In genomic region chr16:21161211-21161610, GRCh38 we compare ENCODE assay signal across 2 cellular contexts.
TF ChIP-seq lines count a peak whose summit lies in the region.

No MANE protein-coding gene starts in this region.

TF ChIP-seq in IMR-90, 13 proteins besides CTCF, POLR2A, EP300 and RAD21:
- TF ChIP-seq MAZ (IDR thresholded peaks at IDR 0.05; ENCODE audit: borderline replicate concordance, low read depth, low read length) (no peak), USF2 (IDR thresholded peaks at IDR 0.05; ENCODE audit: low read depth, low read length) (no peak), MAFK (IDR thresholded peaks at IDR 0.05; ENCODE audit: low read depth, low read length) (no peak), MXI1 (IDR thresholded peaks at IDR 0.05; ENCODE audit: borderline replicate concordance, low read depth, low read length) (no peak), CEBPB (IDR thresholded peaks at IDR 0.05; ENCODE audit: low read depth, low read length) (no peak), RFX5 (IDR thresholded peaks at IDR 0.05; ENCODE audit: low read depth, low read length) (no peak), SMC3 (IDR thresholded peaks at IDR 0.05; ENCODE audit: low read depth, low read length) (no peak), FOS (IDR thresholded peaks at IDR 0.05; ENCODE audit: low read depth, low read length) (no peak), RCOR1 (IDR thresholded peaks at IDR 0.05; ENCODE audit: insufficient replicate concordance, low read length) (no peak), CHD1 (IDR thresholded peaks at IDR 0.05; ENCODE audit: low read depth, low read length) (no peak), BHLHE40 (IDR thresholded peaks at IDR 0.05; ENCODE audit: low read depth, low read length) (no peak), NFE2L2 (IDR thresholded peaks at IDR 0.05; ENCODE audit: low read depth, low read length) (no peak), ELK1 (IDR thresholded peaks at IDR 0.05; ENCODE audit: borderline replicate concordance, low read depth, low read length) (no peak)

TF ChIP-seq in GM12878, 131 proteins besides CTCF, POLR2A, EP300 and RAD21:
- TF ChIP-seq DPF2 (IDR thresholded peaks at IDR 0.05) (no peak), ZNF687 (IDR thresholded peaks at IDR 0.05) (no peak), TARDBP (IDR thresholded peaks at IDR 0.05; ENCODE audit: borderline replicate concordance) (no peak), POLR2AphosphoS2 (IDR thresholded peaks at IDR 0.05; ENCODE audit: low read depth, low read length) (no peak), E2F4 (IDR thresholded peaks at IDR 0.05; ENCODE audit: low read depth, low read length) (no peak), E2F8 (IDR thresholded peaks at IDR 0.05; ENCODE audit: low read depth, partially characterized antibody) (no peak), FOS (IDR thresholded peaks at IDR 0.05; ENCODE audit: borderline replicate concordance, extremely low read depth, insufficient read length) (no peak), ZBTB40 (IDR thresholded peaks at IDR 0.05; ENCODE audit: borderline replicate concordance) (no peak), CBFB (IDR thresholded peaks at IDR 0.05; ENCODE audit: low read depth) (no peak), SREBF1 (IDR thresholded peaks at IDR 0.05; ENCODE audit: low read length) (no peak)
